12 cellular contexts compared by ENCODE assay signal in the genomic region with DNA sequence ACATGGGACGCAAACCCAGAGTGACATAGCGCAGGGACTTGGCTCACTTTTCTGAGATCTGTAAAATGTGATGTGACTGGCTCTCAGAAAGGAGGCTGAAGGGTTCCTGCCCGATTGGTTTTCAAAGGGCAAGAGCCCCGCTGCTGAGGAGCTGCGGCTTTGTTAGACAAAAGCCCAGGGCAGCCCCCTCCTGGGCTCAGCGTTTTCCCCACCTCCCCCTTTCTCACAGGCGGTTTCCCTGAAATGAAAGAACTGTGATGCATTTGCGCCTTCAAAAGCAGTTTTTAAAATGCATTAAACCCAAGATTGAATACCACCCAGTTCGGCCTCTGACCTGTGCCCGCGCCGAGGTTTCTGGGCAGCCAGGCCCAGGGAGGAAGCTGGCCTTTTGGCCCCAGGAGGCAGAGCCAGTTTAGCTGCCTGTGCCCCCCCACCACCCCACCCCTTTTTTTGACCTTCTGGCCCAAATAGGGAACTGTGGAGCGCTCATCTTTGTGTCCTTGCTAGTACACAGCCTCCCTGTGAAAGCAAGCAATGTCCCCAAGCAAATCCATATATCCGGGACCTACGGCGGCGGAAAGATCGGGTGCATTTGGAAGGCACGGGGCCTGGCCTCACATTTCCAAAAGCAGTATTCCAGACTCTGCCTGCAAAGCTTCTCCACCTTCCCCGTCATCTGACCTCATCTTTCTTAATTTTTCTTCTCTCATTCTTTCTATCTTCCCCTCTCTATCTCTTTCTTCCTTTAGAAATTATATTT. TPM values are rescaled to one million over a fixed set of nuclear protein-coding genes. Genes with fewer than 3 reads are reported as not detected.
A peak's percentile ranks its signal among the peaks of the same experiment; 100 is the strongest.
DNase-seq lines count a peak whose midpoint lies in the region; ATAC-seq lines count a peak whose summit lies in the region.
"Had no signal": no experiment of that assay in that cellular context is flagged by ENCODE, and none has a peak within 500 bp of the region (broad histone marks: within the 10 kb centered on the region; RNA-seq: fewer than 3 reads in every experiment).

No MANE protein-coding gene starts in this region.

- no peaks in the 10 kb centered on the region for H3K27me3 ChIP-seq in Karpas-422 (ENCODE audit: low read length)

- ATAC-seq in GM21515 (IDR thresholded peaks at IDR 0.05; ENCODE audit: unreplicated experiment), result no peak
- ATAC-seq in GM19324 (IDR thresholded peaks at IDR 0.05; ENCODE audit: low FRiP score, unreplicated experiment), result no peak
- ATAC-seq: Panc1 had no signal

- H3K9ac ChIP-seq in Karpas-422 (ENCODE audit: low read length), result no peak overlapping the region

- no peaks in the 10 kb centered on the region for H3K79me2 ChIP-seq in Karpas-422 (ENCODE audit: low read length)

- H3K9me3 Mint-ChIP-seq in activated T-cell treated with anti-CD3 and anti-CD28 coated beads, Interleukin-2, amount 50 U/mL, for 24 hours, result no peaks in the 10 kb centered on the region
- no peaks in the 10 kb centered on the region for H3K9me3 Mint-ChIP-seq in stimulated activated naive CD8-positive, alpha-beta T cell treated with anti-CD3 and anti-CD28 coated beads, Interleukin-15, Interleukin-2, amounts not matched to agents 100 ng/mL and 50 ng/mL, for 24 hours

- H3K4me3 ChIP-seq in Karpas-422 (ENCODE audit: low read length), result no peak overlapping the region
- H3K4me3 ChIP-seq: tibial nerve had no signal

- H2AFZ ChIP-seq in Karpas-422 (ENCODE audit: low read length), result no peak overlapping the region

- no peaks in the 10 kb centered on the region for H3K36me3 ChIP-seq in Karpas-422 (ENCODE audit: insufficient read depth, low read length)
- H3K36me3 ChIP-seq: tibial nerve had no signal

- H3K27ac Mint-ChIP-seq in activated T-cell treated with anti-CD3 and anti-CD28 coated beads, Interleukin-2, amount 50 U/mL, for 24 hours, result peak overlapping the region; percentile 97
- H3K27ac Mint-ChIP-seq in stimulated activated naive CD8-positive, alpha-beta T cell treated with anti-CD3 and anti-CD28 coated beads, Interleukin-15, Interleukin-2, amounts not matched to agents 100 ng/mL and 50 ng/mL, for 24 hours, result peak overlapping the region; percentile 95

- H3K27me3 Mint-ChIP-seq in activated T-cell treated with anti-CD3 and anti-CD28 coated beads, Interleukin-2, amount 50 U/mL, for 24 hours, result no peaks in the 10 kb centered on the region
- no peaks in the 10 kb centered on the region for H3K27me3 Mint-ChIP-seq in stimulated activated naive CD8-positive, alpha-beta T cell treated with anti-CD3 and anti-CD28 coated beads, Interleukin-15, Interleukin-2, amounts not matched to agents 100 ng/mL and 50 ng/mL, for 24 hours

- H3K4me1 ChIP-seq in Karpas-422 (ENCODE audit: low read length), result peaks cover 8% of the 10 kb centered on the region

- H3K4me3 Mint-ChIP-seq in activated T-cell treated with anti-CD3 and anti-CD28 coated beads, Interleukin-2, amount 50 U/mL, for 24 hours, result peak overlapping the region; percentile 72
- H3K4me3 Mint-ChIP-seq in stimulated activated naive CD8-positive, alpha-beta T cell treated with anti-CD3 and anti-CD28 coated beads, Interleukin-15, Interleukin-2, amounts not matched to agents 100 ng/mL and 50 ng/mL, for 24 hours, result peak overlapping the region; percentile 72

- peaks cover 75% of the 10 kb centered on the region for H3K36me3 Mint-ChIP-seq in activated T-cell treated with anti-CD3 and anti-CD28 coated beads, Interleukin-2, amount 50 U/mL, for 24 hours (ENCODE audit: low read depth)
- peaks cover 61% of the 10 kb centered on the region for H3K36me3 Mint-ChIP-seq in stimulated activated naive CD8-positive, alpha-beta T cell treated with anti-CD3 and anti-CD28 coated beads, Interleukin-15, Interleukin-2, amounts not matched to agents 100 ng/mL and 50 ng/mL, for 24 hours (ENCODE audit: low read depth)

- H3K9me2 ChIP-seq in Karpas-422 (replicated peaks; ENCODE audit: insufficient read depth, low read length), result no peaks in the 10 kb centered on the region

- no peak overlapping the region for H3K27ac ChIP-seq in Karpas-422 (ENCODE audit: low read length)
- H3K27ac ChIP-seq: HL-60, tibial nerve had no signal

- H3K9me3 ChIP-seq in Karpas-422 (ENCODE audit: low read length), result no peaks in the 10 kb centered on the region
- H3K9me3 ChIP-seq: tibial nerve had no signal

- H4K20me1 ChIP-seq in Karpas-422 (ENCODE audit: insufficient read depth, low read depth, low read length), result no peaks in the 10 kb centered on the region

- peak; percentile 76 for DNase-seq in activated effector memory CD4-positive, alpha-beta T cell treated with anti-CD3 and anti-CD28 coated beads, Interleukin-2, amount 50 U/mL, for 16 hours
- no peak for DNase-seq in activated effector memory CD4-positive, alpha-beta T cell treated with Interleukin-2 at 50 U/mL for 16 hours
- DNase-seq in activated T-cell treated with anti-CD3 and anti-CD28 coated beads, Interleukin-2, amount 50 U/mL, for 24 hours, result peak; percentile 67
- DNase-seq in iPS DF 19.7 (ENCODE audit: low read depth, low spot score), result peak; percentile 56
- no peak for DNase-seq in Karpas-422
- DNase-seq: NCI-H1436 treated with DMSO at 0.1 percent for 48 hours had no signal

- H3K4me1 Mint-ChIP-seq in activated T-cell treated with anti-CD3 and anti-CD28 coated beads, Interleukin-2, amount 50 U/mL, for 24 hours (ENCODE audit: low read depth), result peaks cover 97% of the 10 kb centered on the region
- H3K4me1 Mint-ChIP-seq in stimulated activated naive CD8-positive, alpha-beta T cell treated with anti-CD3 and anti-CD28 coated beads, Interleukin-15, Interleukin-2, amounts not matched to agents 100 ng/mL and 50 ng/mL, for 24 hours (ENCODE audit: low read depth), result peaks cover 99% of the 10 kb centered on the region

- no peak overlapping the region for H3K4me2 ChIP-seq in Karpas-422 (ENCODE audit: low read depth, low read length, poor library complexity, severe bottlenecking)

RNA-seq across cellular contexts. Expression of gene CD247, which starts 28.6 kb away (rescaled TPM):
- 41.3 and 56.1 TPM in 2 replicates for total RNA-seq in Karpas-422 (2014; rRNA removed; shearing (Covaris generic); ENCODE audit: low replicate concordance)

Comparison
In these comparisons a context has a peak if more than half of its experiments do, and no peak if none do; other contexts are left out.
1. DNase-seq: peak in activated effector memory CD4-positive, alpha-beta T cell treated with anti-CD3 and anti-CD28 coated beads, Interleukin-2, amount 50 U/mL, for 16 hours (single experiment), activated T-cell treated with anti-CD3 and anti-CD28 coated beads, Interleukin-2, amount 50 U/mL, for 24 hours (single experiment) and iPS DF 19.7 (single experiment); none in activated effector memory CD4-positive, alpha-beta T cell treated with Interleukin-2 at 50 U/mL for 16 hours (single experiment) and Karpas-422 (single experiment).